Comparison of ENCODE assay signal across 1 cellular context in the genomic region with DNA sequence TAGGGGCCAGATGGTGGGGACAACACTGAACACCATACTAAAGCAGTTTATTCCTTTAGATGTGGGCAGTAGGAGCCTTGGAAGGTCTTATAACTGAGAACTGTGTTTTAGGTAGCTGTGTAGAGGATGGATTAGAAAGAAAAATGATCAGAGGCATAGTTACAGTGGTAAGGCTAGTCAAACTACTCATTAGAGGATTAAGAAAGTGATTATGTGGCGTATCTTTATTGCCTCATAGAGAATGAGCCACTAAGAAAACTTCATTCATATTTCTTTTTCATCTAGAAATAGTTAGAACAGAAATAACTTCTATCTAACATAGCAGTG.
TF ChIP-seq lines count a peak whose summit lies in the region.

No MANE protein-coding gene starts in this region.

TF ChIP-seq in IMR-90, 13 proteins besides CTCF, POLR2A, EP300 and RAD21 (continued from another document):
- TF ChIP-seq, protein P1, sequence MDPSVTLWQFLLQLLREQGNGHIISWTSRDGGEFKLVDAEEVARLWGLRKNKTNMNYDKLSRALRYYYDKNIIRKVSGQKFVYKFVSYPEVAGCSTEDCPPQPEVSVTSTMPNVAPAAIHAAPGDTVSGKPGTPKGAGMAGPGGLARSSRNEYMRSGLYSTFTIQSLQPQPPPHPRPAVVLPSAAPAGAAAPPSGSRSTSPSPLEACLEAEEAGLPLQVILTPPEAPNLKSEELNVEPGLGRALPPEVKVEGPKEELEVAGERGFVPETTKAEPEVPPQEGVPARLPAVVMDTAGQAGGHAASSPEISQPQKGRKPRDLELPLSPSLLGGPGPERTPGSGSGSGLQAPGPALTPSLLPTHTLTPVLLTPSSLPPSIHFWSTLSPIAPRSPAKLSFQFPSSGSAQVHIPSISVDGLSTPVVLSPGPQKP (IDR thresholded peaks at IDR 0.05; ENCODE audit: borderline replicate concordance, low read depth, low read length), result no peak
- TF ChIP-seq SMC3 (IDR thresholded peaks at IDR 0.05; ENCODE audit: low read depth, low read length) (no peak), BHLHE40 (IDR thresholded peaks at IDR 0.05; ENCODE audit: low read depth, low read length) (no peak)
